Comparison of ENCODE assay signal across 8 cellular contexts in the genomic region with DNA sequence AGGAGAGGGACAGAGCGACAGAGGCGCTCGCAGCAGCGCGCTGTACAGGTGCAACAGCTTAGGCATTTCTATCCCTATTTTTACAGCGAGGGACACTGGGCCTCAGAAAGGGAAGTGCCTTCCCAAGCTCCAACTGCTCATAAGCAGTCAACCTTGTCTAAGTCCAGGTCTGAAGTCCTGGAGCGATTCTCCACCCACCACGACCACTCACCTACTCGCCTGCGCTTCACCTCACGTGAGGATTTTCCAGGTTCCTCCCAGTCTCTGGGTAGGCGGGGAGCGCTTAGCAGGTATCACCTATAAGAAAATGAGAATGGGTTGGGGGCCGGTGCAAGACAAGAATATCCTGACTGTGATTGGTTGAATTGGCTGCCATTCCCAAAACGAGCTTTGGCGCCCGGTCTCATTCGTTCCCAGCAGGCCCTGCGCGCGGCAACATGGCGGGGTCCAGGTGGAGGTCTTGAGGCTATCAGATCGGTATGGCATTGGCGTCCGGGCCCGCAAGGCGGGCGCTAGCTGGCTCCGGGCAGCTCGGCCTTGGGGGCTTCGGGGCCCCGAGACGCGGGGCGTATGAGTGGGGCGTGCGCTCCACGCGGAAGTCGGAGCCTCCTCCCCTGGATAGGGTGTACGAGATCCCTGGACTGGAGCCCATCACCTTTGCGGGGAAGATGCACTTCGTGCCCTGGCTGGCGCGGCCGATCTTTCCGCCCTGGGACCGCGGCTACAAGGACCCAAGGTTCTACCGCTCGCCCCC. TPM values are rescaled to one million over a fixed set of nuclear protein-coding genes. Genes with fewer than 3 reads are reported as not detected.
DNase-seq lines count a peak whose midpoint lies in the region; ATAC-seq and TF ChIP-seq lines count a peak whose summit lies in the region.

A gene with protein sequence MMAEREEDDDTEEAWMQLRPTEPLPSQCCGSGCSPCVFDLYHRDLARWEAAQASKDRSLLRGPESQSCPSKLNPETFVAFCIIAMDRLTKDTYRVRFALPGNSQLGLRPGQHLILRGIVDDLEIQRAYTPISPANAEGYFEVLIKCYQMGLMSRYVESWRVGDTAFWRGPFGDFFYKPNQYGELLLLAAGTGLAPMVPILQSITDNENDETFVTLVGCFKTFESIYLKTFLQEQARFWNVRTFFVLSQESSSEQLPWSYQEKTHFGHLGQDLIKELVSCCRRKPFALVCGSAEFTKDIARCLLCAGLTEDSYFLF (minus strand): TSS at position 266 of the 754 bp plus-strand sequence. CDS start 4,414 bp downstream, outside the sequence.
A gene (plus strand): TSS at position 403 of the 754 bp plus-strand sequence. CDS start 77 bp downstream, at position 480.

- peaks cover 20% of the 10 kb centered on the region for H3K36me3 Mint-ChIP-seq in CD4-positive, CD25-positive, alpha-beta regulatory T cell

- H3K4me3 Mint-ChIP-seq in CD4-positive, CD25-positive, alpha-beta regulatory T cell: peak within 1 kb of the TSS; percentile 92 to 97 (median 94)

- ATAC-seq in CD4-positive, CD25-positive, alpha-beta regulatory T cell (ENCODE audit: low read depth in 2 of 2): peak; percentile 97 to 98
- ATAC-seq in GM19438 (IDR thresholded peaks at IDR 0.05; ENCODE audit: low read depth, unreplicated experiment): peak; percentile 99
- ATAC-seq in HG03571 (IDR thresholded peaks at IDR 0.05; ENCODE audit: unreplicated experiment): peak; percentile 94

- peak within 1 kb of the TSS; percentile 87 for H3K4me3 ChIP-seq in CD4-positive, CD25-positive, alpha-beta regulatory T cell (ENCODE audit: low read depth, low read length)
- H3K4me3 ChIP-seq in dorsolateral prefrontal cortex (peak within 1 kb of the TSS; percentile 67 to 99 (median 90)), liver (ENCODE audit: low read depth in 1 of 3, low read length in 3 of 3) (peak within 1 kb of the TSS; percentile 76 to 95 (median 80))

- peak; percentile 55 to 56 for TF ChIP-seq RAD21 in liver (IDR thresholded peaks at IDR 0.05)

- no peaks in the 10 kb centered on the region for H3K9me3 ChIP-seq in CD4-positive, CD25-positive, alpha-beta regulatory T cell (ENCODE audit: control insufficient read depth in 2 of 2, low read length in 2 of 2)
- H3K9me3 ChIP-seq in liver (ENCODE audit: control insufficient read depth in 4 of 4, low read length in 3 of 4): no peaks in the 10 kb centered on the region

- H3K36me3 ChIP-seq in CD4-positive, CD25-positive, alpha-beta regulatory T cell (ENCODE audit: control insufficient read depth, insufficient read depth, low read length): peaks cover 20% of the 10 kb centered on the region
- peaks cover 0 to 9% (median 3%) of the 10 kb centered on the region in 4 donors for H3K36me3 ChIP-seq in liver (ENCODE audit: control insufficient read depth in 4 of 4, insufficient read depth in 3 of 4, low read depth in 1 of 4, low read length in 3 of 4)

- under 1% methylated on average over 51 of the region's 51 CpGs for WGBS in liver

- intact Hi-C loops in dorsolateral prefrontal cortex (cut with DNase I): loop anchor here (5.0 to 10.0 kb wide), 3 partner anchors 207 to 287 kb away; a partner anchor contains a TSS

- peaks cover 26 to 54% (median 28%) of the 10 kb centered on the region in 4 donors for H3K4me1 Mint-ChIP-seq in CD4-positive, CD25-positive, alpha-beta regulatory T cell

- no peaks in the 10 kb centered on the region for H3K9me3 Mint-ChIP-seq in CD4-positive, CD25-positive, alpha-beta regulatory T cell

- peak within 1 kb of the TSS; percentile 55 for H3K27ac ChIP-seq in CD4-positive, CD25-positive, alpha-beta regulatory T cell (ENCODE audit: insufficient read depth, low read length, poor library complexity, severe bottlenecking)
- H3K27ac ChIP-seq in dorsolateral prefrontal cortex (peak within 1 kb of the TSS in 56 of 59 donors; percentile 13 to 95 (median 73)), liver (ENCODE audit: low read depth in 1 of 2, low read length in 2 of 2) (peak within 1 kb of the TSS; percentile 82 to 83)

- TF ChIP-seq CTCF in dorsolateral prefrontal cortex (IDR thresholded peaks at IDR 0.05 in 54 of 56, conservative IDR thresholded peaks at IDR 0.05 in 2 of 56; ENCODE audit: low read depth in 1 of 56, partially characterized antibody in 56 of 56) (peak in 23 of 56 donors; percentile 4 to 40 (median 17)), liver (IDR thresholded peaks at IDR 0.05; ENCODE audit: low read depth, low read length, missing input control) (no peak)

- H3K27ac Mint-ChIP-seq in CD4-positive, CD25-positive, alpha-beta regulatory T cell: peak within 1 kb of the TSS; percentile 94 to 95 (median 95)

- H3K9ac ChIP-seq in liver (ENCODE audit: low read depth in 1 of 2, low read length in 2 of 2): peak within 1 kb of the TSS; percentile 75 to 85

- H3K27me3 Mint-ChIP-seq in CD4-positive, CD25-positive, alpha-beta regulatory T cell: no peaks in the 10 kb centered on the region

- H3K4me1 ChIP-seq in CD4-positive, CD25-positive, alpha-beta regulatory T cell (ENCODE audit: control insufficient read depth, insufficient read depth, low read length, poor library complexity, severe bottlenecking): peaks cover 21% of the 10 kb centered on the region
- H3K4me1 ChIP-seq in liver (ENCODE audit: control insufficient read depth in 4 of 4, insufficient read depth in 4 of 4, low read length in 3 of 4): peaks cover 0 to 39% (median 32%) of the 10 kb centered on the region in 4 donors

- H3K27me3 ChIP-seq in CD4-positive, CD25-positive, alpha-beta regulatory T cell (ENCODE audit: control insufficient read depth, insufficient read depth, low read length): no peaks in the 10 kb centered on the region
- H3K27me3 ChIP-seq in dorsolateral prefrontal cortex: no peaks in the 10 kb centered on the region
- no peaks in the 10 kb centered on the region for H3K27me3 ChIP-seq in liver (ENCODE audit: control insufficient read depth in 4 of 4, insufficient read depth in 4 of 4, low read length in 3 of 4)

- DNase-seq in CD4-positive, CD25-positive, alpha-beta regulatory T cell: peak; percentile 85 to 97 (median 91)
- DNase-seq in NCI-H774 (lab: John Stamatoyannopoulos, UW) (peak; percentile 98), dorsolateral prefrontal cortex (peak; percentile 87 to 95 (median 94))
- DNase-seq in activated CD4-positive, alpha-beta T cell treated with anti-CD3 and anti-CD28 coated beads, Interleukin-2, amount 50 U/mL, for 4 hours: peak; percentile 82 to 84
- DNase-seq in stimulated activated CD4-positive, alpha-beta T cell treated with anti-CD3 and anti-CD28 coated beads, Interleukin-4, amount 100 ng/mL, for 1 hour: peak; percentile 85

TF ChIP-seq in liver, 16 proteins besides CTCF, POLR2A, EP300 and RAD21 (continues in another document):
- TF ChIP-seq FOXA2 (IDR thresholded peaks at IDR 0.05): no peak
- TF ChIP-seq JUND (IDR thresholded peaks at IDR 0.05): no peak
- no peak for TF ChIP-seq FOXA1 (IDR thresholded peaks at IDR 0.05)
- peak; percentile 80 for TF ChIP-seq SP1 (IDR thresholded peaks at IDR 0.05)
- TF ChIP-seq RXRA (IDR thresholded peaks at IDR 0.05): peak; percentile 18 to 40
- TF ChIP-seq YY1 (IDR thresholded peaks at IDR 0.05): peak; percentile 97
- peak; percentile 44 for TF ChIP-seq TAF1 (conservative IDR thresholded peaks at IDR 0.05)
- TF ChIP-seq, protein P1, sequence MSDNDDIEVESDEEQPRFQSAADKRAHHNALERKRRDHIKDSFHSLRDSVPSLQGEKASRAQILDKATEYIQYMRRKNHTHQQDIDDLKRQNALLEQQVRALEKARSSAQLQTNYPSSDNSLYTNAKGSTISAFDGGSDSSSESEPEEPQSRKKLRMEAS (IDR thresholded peaks at IDR 0.05): peak; percentile 45
- TF ChIP-seq GABPA (IDR thresholded peaks at IDR 0.05 in 1 of 2, conservative IDR thresholded peaks at IDR 0.05 in 1 of 2): peak in 1 of 2 donors; percentile 69
- TF ChIP-seq HNF4G (IDR thresholded peaks at IDR 0.05): peak; percentile 18
- TF ChIP-seq, protein P2, sequence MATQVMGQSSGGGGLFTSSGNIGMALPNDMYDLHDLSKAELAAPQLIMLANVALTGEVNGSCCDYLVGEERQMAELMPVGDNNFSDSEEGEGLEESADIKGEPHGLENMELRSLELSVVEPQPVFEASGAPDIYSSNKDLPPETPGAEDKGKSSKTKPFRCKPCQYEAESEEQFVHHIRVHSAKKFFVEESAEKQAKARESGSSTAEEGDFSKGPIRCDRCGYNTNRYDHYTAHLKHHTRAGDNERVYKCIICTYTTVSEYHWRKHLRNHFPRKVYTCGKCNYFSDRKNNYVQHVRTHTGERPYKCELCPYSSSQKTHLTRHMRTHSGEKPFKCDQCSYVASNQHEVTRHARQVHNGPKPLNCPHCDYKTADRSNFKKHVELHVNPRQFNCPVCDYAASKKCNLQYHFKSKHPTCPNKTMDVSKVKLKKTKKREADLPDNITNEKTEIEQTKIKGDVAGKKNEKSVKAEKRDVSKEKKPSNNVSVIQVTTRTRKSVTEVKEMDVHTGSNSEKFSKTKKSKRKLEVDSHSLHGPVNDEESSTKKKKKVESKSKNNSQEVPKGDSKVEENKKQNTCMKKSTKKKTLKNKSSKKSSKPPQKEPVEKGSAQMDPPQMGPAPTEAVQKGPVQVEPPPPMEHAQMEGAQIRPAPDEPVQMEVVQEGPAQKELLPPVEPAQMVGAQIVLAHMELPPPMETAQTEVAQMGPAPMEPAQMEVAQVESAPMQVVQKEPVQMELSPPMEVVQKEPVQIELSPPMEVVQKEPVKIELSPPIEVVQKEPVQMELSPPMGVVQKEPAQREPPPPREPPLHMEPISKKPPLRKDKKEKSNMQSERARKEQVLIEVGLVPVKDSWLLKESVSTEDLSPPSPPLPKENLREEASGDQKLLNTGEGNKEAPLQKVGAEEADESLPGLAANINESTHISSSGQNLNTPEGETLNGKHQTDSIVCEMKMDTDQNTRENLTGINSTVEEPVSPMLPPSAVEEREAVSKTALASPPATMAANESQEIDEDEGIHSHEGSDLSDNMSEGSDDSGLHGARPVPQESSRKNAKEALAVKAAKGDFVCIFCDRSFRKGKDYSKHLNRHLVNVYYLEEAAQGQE (IDR thresholded peaks at IDR 0.05): peak; percentile 40
- TF ChIP-seq NR2F2 (IDR thresholded peaks at IDR 0.05): no peak
- no peak for TF ChIP-seq EGR1 (IDR thresholded peaks at IDR 0.05; ENCODE audit: low read depth in 2 of 2)
- TF ChIP-seq, protein P3, sequence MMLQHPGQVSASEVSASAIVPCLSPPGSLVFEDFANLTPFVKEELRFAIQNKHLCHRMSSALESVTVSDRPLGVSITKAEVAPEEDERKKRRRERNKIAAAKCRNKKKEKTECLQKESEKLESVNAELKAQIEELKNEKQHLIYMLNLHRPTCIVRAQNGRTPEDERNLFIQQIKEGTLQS (IDR thresholded peaks at IDR 0.05): no peak

RNA-seq across cellular contexts. Expression of the first gene that starts in this region (rescaled TPM):
- 3.7 TPM for total RNA-seq in CD4-positive, CD25-positive, alpha-beta regulatory T cell
- 1 to 10 TPM; 1.1 to 4.8 (median 3.1) TPM for polyA plus RNA-seq in CD4-positive, CD25-positive, alpha-beta regulatory T cell
- total RNA-seq in dorsolateral prefrontal cortex: 10 to 100 TPM in 34 of 120 experiments, 1 to 10 TPM in 86; 3.6 to 19.4 (median 8.7) TPM
- 1 to 10 TPM; 3.6 to 4.5 TPM for total RNA-seq in liver
- 1 to 10 TPM; 1.5 TPM for polyA plus RNA-seq in liver

RNA-seq across cellular contexts. Expression of the second gene that starts in this region (rescaled TPM):
- 34.5 TPM for total RNA-seq in CD4-positive, CD25-positive, alpha-beta regulatory T cell
- 10 to 100 TPM; 62.0 to 66.7 (median 65.3) TPM for polyA plus RNA-seq in CD4-positive, CD25-positive, alpha-beta regulatory T cell
- 10 to 100 TPM; 33.5 to 66.9 (median 49.5) TPM for total RNA-seq in dorsolateral prefrontal cortex
- 10 to 100 TPM; 34.7 to 52.5 TPM for total RNA-seq in liver
- 100 to 1,000 TPM in 1 of 2 donors, 10 to 100 TPM in 1; 86.0 to 114 TPM for polyA plus RNA-seq in liver

Comparison
In these comparisons a context has a peak if more than half of its experiments do, and no peak if none do; other contexts are left out.
1. Peak in every context shown above with its lines: DNase-seq, ATAC-seq, H3K4me3 ChIP-seq and H3K27ac ChIP-seq.